In the genomic region with DNA sequence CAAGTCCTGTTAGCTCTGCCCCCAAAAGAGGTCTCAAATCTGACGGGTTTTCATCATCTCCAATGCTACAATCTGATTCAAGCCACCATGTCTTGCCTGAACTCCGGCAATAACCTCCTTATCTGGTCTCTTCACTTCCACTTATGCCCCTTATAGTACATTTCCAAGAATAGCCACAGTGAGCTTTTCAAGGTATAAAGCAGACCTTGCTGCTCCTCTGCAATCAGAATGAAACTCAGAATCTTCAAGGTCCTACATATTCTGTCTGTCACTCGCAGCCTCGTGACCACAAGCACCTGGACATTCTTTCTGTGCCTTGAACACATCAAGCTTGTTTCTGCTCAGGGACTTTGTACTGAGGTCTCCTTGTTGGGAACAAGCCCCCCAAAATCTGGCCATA, we compare ENCODE assay signal across 20 cellular contexts.
DNase-seq lines count a peak whose midpoint lies in the region; ATAC-seq and TF ChIP-seq lines count a peak whose summit lies in the region.
"Had no signal": no experiment of that assay in that cellular context is flagged by ENCODE, and none has a peak within 500 bp of the region (broad histone marks: within the 10 kb centered on the region; RNA-seq: fewer than 3 reads in every experiment).

No MANE protein-coding gene starts in this region.

- H3K36me3 ChIP-seq in cardiac muscle cell, result no peaks in the 10 kb centered on the region
- H3K36me3 ChIP-seq in right atrium auricular region, result no peaks in the 10 kb centered on the region
- H3K36me3 ChIP-seq: HAP-1, Peyer's patch had no signal

- H3K27ac ChIP-seq in cardiac muscle cell (peak overlapping the region; percentile 93), right atrium auricular region (peak overlapping the region in 1 of 2 donors; percentile 35)
- H3K27ac ChIP-seq: Peyer's patch had no signal

- peak overlapping the region; percentile 14 for H3K4me3 Mint-ChIP-seq in T-helper 2 cell treated with Interferon-gamma antibody and Interleukin-4, amounts not matched to agents 5 μg/mL and 100 μg/mL, for 36 hours
- H3K4me3 Mint-ChIP-seq in activated T-helper 17 cell treated with anti-CD3 and anti-CD28 coated beads, Interleukin-2, amount 50 U/mL, for 72 hours, result no peak overlapping the region
- no peak overlapping the region for H3K4me3 Mint-ChIP-seq in stimulated activated naive B cell treated with anti-CD40 and anti-IgM and Interleukin-4, amounts not matched to agents 10 μg/mL and 1 μg/mL and 100 μg/mL, for 72 hours
- H3K4me3 Mint-ChIP-seq: B cell; CD4-positive, alpha-beta T cell had no signal

- peak in 1 of 2 donors; percentile 74 for DNase-seq in cardiac muscle cell (ENCODE audit: low read depth in 1 of 2, low spot score in 1 of 2)
- DNase-seq in right atrium auricular region (ENCODE audit: low spot score), result no peak
- DNase-seq in T-helper 2 cell treated with Interferon-gamma antibody and Interleukin-4, amounts not matched to agents 5 μg/mL and 100 μg/mL, for 36 hours (ENCODE audit: low spot score), result no peak
- DNase-seq in stimulated activated naive CD8-positive, alpha-beta T cell treated with anti-CD3 and anti-CD28 coated beads, Interleukin-15, Interleukin-2, amounts not matched to agents 100 U/mL and 50 U/mL, for 24 hours, result no peak
- DNase-seq in stimulated activated naive B cell treated with anti-CD40 and anti-IgM and Interleukin-4, amounts not matched to agents 10 μg/mL and 1 μg/mL and 100 μg/mL, for 72 hours, result no peak
- no peak for DNase-seq in NAMALWA (ENCODE audit: low spot score)
- DNase-seq: Calu3; CD4-positive, alpha-beta T cell; IMR-90; Kasumi-1; NCI-H1105 treated with DMSO at 0.1 percent for 48 hours; NCI-H1694 treated with DMSO at 0.1 percent for 48 hours; NCI-H2107; NCI-H2227 treated with DMSO at 0.1 percent for 48 hours; NCI-H524; Peyer's patch; SHP77 had no signal

- H3K27ac Mint-ChIP-seq in T-helper 2 cell treated with Interferon-gamma antibody and Interleukin-4, amounts not matched to agents 5 μg/mL and 100 μg/mL, for 36 hours, result no peak overlapping the region
- H3K27ac Mint-ChIP-seq in activated T-helper 17 cell treated with anti-CD3 and anti-CD28 coated beads, Interleukin-2, amount 50 U/mL, for 72 hours, result no peak overlapping the region
- H3K27ac Mint-ChIP-seq in stimulated activated naive B cell treated with anti-CD40 and anti-IgM and Interleukin-4, amounts not matched to agents 10 μg/mL and 1 μg/mL and 100 μg/mL, for 72 hours, result no peak overlapping the region
- H3K27ac Mint-ChIP-seq: B cell; CD4-positive, alpha-beta T cell had no signal

- no peaks in the 10 kb centered on the region for H3K36me3 Mint-ChIP-seq in T-helper 2 cell treated with Interferon-gamma antibody and Interleukin-4, amounts not matched to agents 5 μg/mL and 100 μg/mL, for 36 hours (ENCODE audit: low read depth)
- no peaks in the 10 kb centered on the region for H3K36me3 Mint-ChIP-seq in activated T-helper 17 cell treated with anti-CD3 and anti-CD28 coated beads, Interleukin-2, amount 50 U/mL, for 72 hours (ENCODE audit: low read depth)
- no peaks in the 10 kb centered on the region for H3K36me3 Mint-ChIP-seq in stimulated activated naive B cell treated with anti-CD40 and anti-IgM and Interleukin-4, amounts not matched to agents 10 μg/mL and 1 μg/mL and 100 μg/mL, for 72 hours

- TF ChIP-seq CTCF in cardiac muscle cell (IDR thresholded peaks at IDR 0.05; ENCODE audit: low read depth, low read length) (no peak), right atrium auricular region (IDR thresholded peaks at IDR 0.05) (no peak)

- peak; percentile 64 for ATAC-seq in activated T-helper 17 cell treated with anti-CD3 and anti-CD28 coated beads, Interleukin-2, amount 50 U/mL, for 72 hours (replicated peaks)
- peak; percentile 32 for ATAC-seq in stimulated activated naive CD8-positive, alpha-beta T cell treated with anti-CD3 and anti-CD28 coated beads, Interleukin-15, Interleukin-2, amounts not matched to agents 100 U/mL and 50 U/mL, for 24 hours
- ATAC-seq in stimulated activated naive B cell treated with anti-CD40 and anti-IgM and Interleukin-4, amounts not matched to agents 10 μg/mL and 1 μg/mL and 100 μg/mL, for 72 hours (replicated peaks), result no peak

- H3K9me3 Mint-ChIP-seq in T-helper 2 cell treated with Interferon-gamma antibody and Interleukin-4, amounts not matched to agents 5 μg/mL and 100 μg/mL, for 36 hours, result no peaks in the 10 kb centered on the region
- H3K9me3 Mint-ChIP-seq in activated T-helper 17 cell treated with anti-CD3 and anti-CD28 coated beads, Interleukin-2, amount 50 U/mL, for 72 hours, result no peaks in the 10 kb centered on the region
- H3K9me3 Mint-ChIP-seq in stimulated activated naive B cell treated with anti-CD40 and anti-IgM and Interleukin-4, amounts not matched to agents 10 μg/mL and 1 μg/mL and 100 μg/mL, for 72 hours, result no peaks in the 10 kb centered on the region
- H3K9me3 Mint-ChIP-seq: CD4-positive, alpha-beta T cell had no signal

- no peaks in the 10 kb centered on the region for H3K27me3 Mint-ChIP-seq in T-helper 2 cell treated with Interferon-gamma antibody and Interleukin-4, amounts not matched to agents 5 μg/mL and 100 μg/mL, for 36 hours (ENCODE audit: low read depth)
- no peaks in the 10 kb centered on the region for H3K27me3 Mint-ChIP-seq in activated T-helper 17 cell treated with anti-CD3 and anti-CD28 coated beads, Interleukin-2, amount 50 U/mL, for 72 hours
- H3K27me3 Mint-ChIP-seq in stimulated activated naive B cell treated with anti-CD40 and anti-IgM and Interleukin-4, amounts not matched to agents 10 μg/mL and 1 μg/mL and 100 μg/mL, for 72 hours, result no peaks in the 10 kb centered on the region
- H3K27me3 Mint-ChIP-seq: CD4-positive, alpha-beta T cell had no signal

- peaks cover 71% of the 10 kb centered on the region for H3K4me1 ChIP-seq in cardiac muscle cell (ENCODE audit: low read depth)
- peaks cover 0 to 32% of the 10 kb centered on the region in 2 donors for H3K4me1 ChIP-seq in right atrium auricular region
- H3K4me1 ChIP-seq: HAP-1, Peyer's patch had no signal

- H3K9me3 ChIP-seq in cardiac muscle cell (ENCODE audit: low read depth) (no peaks in the 10 kb centered on the region), right atrium auricular region (no peaks in the 10 kb centered on the region)
- H3K9me3 ChIP-seq: HAP-1, Peyer's patch had no signal

- peaks cover 24% of the 10 kb centered on the region for H3K4me1 Mint-ChIP-seq in T-helper 2 cell treated with Interferon-gamma antibody and Interleukin-4, amounts not matched to agents 5 μg/mL and 100 μg/mL, for 36 hours (ENCODE audit: low read depth)
- H3K4me1 Mint-ChIP-seq in activated T-helper 17 cell treated with anti-CD3 and anti-CD28 coated beads, Interleukin-2, amount 50 U/mL, for 72 hours, result no peaks in the 10 kb centered on the region
- H3K4me1 Mint-ChIP-seq in stimulated activated naive B cell treated with anti-CD40 and anti-IgM and Interleukin-4, amounts not matched to agents 10 μg/mL and 1 μg/mL and 100 μg/mL, for 72 hours, result peaks cover 7 to 14% of the 10 kb centered on the region in 2 donors

- H3K27me3 ChIP-seq in cardiac muscle cell, result no peaks in the 10 kb centered on the region
- no peaks in the 10 kb centered on the region for H3K27me3 ChIP-seq in right atrium auricular region
- H3K27me3 ChIP-seq: Peyer's patch had no signal

- H3K4me3 ChIP-seq in cardiac muscle cell (no peak overlapping the region), right atrium auricular region (no peak overlapping the region)
- H3K4me3 ChIP-seq: HAP-1, Peyer's patch had no signal

Comparison
In these comparisons a context has a peak if more than half of its experiments do, and no peak if none do; other contexts are left out.
1. ATAC-seq: peak in activated T-helper 17 cell treated with anti-CD3 and anti-CD28 coated beads, Interleukin-2, amount 50 U/mL, for 72 hours (single experiment) and stimulated activated naive CD8-positive, alpha-beta T cell treated with anti-CD3 and anti-CD28 coated beads, Interleukin-15, Interleukin-2, amounts not matched to agents 100 U/mL and 50 U/mL, for 24 hours (single experiment); none in stimulated activated naive B cell treated with anti-CD40 and anti-IgM and Interleukin-4, amounts not matched to agents 10 μg/mL and 1 μg/mL and 100 μg/mL, for 72 hours (0 of 2).